21 cellular contexts compared by ENCODE assay signal in genomic region chr17:60284709-60285108, GRCh38.
"Had no signal": no experiment of that assay in that cellular context is flagged by ENCODE, and none has a peak within 500 bp of the region (broad histone marks: within the 10 kb centered on the region; RNA-seq: fewer than 3 reads in every experiment).

No MANE protein-coding gene starts in this region.

- H3K4me3 ChIP-seq: colonic mucosa, dorsolateral prefrontal cortex, left ventricle myocardium inferior, right atrium auricular region, smooth muscle cell, tibial nerve had no signal

- H2AFZ ChIP-seq: parathyroid adenoma had no signal

- H3K27ac Mint-ChIP-seq: activated CD4-positive, alpha-beta memory T cell treated with anti-CD3 and anti-CD28 coated beads for 36 hours; activated CD4-positive, alpha-beta T cell treated with anti-CD3 and anti-CD28 coated beads, Interleukin-2, amount 10 ng/mL, durations not matched to agents 24 days and 14 days; activated naive CD4-positive, alpha-beta T cell treated with anti-CD3 and anti-CD28 coated beads, Interleukin-2, amount 50 U/mL, for 24 hours; activated T-cell treated with anti-CD3 and anti-CD28 coated beads, Interleukin-2, amount 50 U/mL, for 24 hours; T-helper 1 cell treated with Interleukin-12 subunit alpha and Interleukin-12 subunit beta and Interleukin-4 antibody, amounts not matched to agents 30 μg/mL and 1 μg/mL, for 36 hours had no signal

- H3K27me3 ChIP-seq: colonic mucosa, dorsolateral prefrontal cortex, right atrium auricular region, tibial nerve had no signal

- H3K27ac ChIP-seq: colonic mucosa, left ventricle myocardium inferior, parathyroid adenoma, right atrium auricular region, tibial nerve had no signal

- H3K36me3 ChIP-seq: colonic mucosa had no signal

- H3K79me2 ChIP-seq: parathyroid adenoma had no signal

- H3K4me1 Mint-ChIP-seq: activated naive CD4-positive, alpha-beta T cell treated with anti-CD3 and anti-CD28 coated beads, Interleukin-2, amount 50 U/mL, for 24 hours had no signal

- H3K9me3 ChIP-seq: colonic mucosa, left ventricle myocardium inferior, right atrium auricular region, tibial nerve had no signal

- H3K4me3 Mint-ChIP-seq: activated CD4-positive, alpha-beta memory T cell treated with anti-CD3 and anti-CD28 coated beads for 36 hours; activated CD4-positive, alpha-beta T cell treated with anti-CD3 and anti-CD28 coated beads, Interleukin-2, amount 10 ng/mL, durations not matched to agents 24 days and 14 days; activated naive CD4-positive, alpha-beta T cell treated with anti-CD3 and anti-CD28 coated beads, Interleukin-2, amount 50 U/mL, for 24 hours; activated T-cell treated with anti-CD3 and anti-CD28 coated beads, Interleukin-2, amount 50 U/mL, for 24 hours; naive B cell; T-helper 1 cell treated with Interleukin-12 subunit alpha and Interleukin-12 subunit beta and Interleukin-4 antibody, amounts not matched to agents 30 μg/mL and 1 μg/mL, for 36 hours had no signal

- H3K9me3 Mint-ChIP-seq: activated CD4-positive, alpha-beta memory T cell treated with anti-CD3 and anti-CD28 coated beads for 36 hours; activated CD4-positive, alpha-beta T cell treated with anti-CD3 and anti-CD28 coated beads, Interleukin-2, amount 10 ng/mL, durations not matched to agents 24 days and 14 days; activated naive CD4-positive, alpha-beta T cell treated with anti-CD3 and anti-CD28 coated beads, Interleukin-2, amount 50 U/mL, for 24 hours; activated T-cell treated with anti-CD3 and anti-CD28 coated beads, Interleukin-2, amount 50 U/mL, for 24 hours; naive B cell; T-helper 1 cell treated with Interleukin-12 subunit alpha and Interleukin-12 subunit beta and Interleukin-4 antibody, amounts not matched to agents 30 μg/mL and 1 μg/mL, for 36 hours had no signal

- H3K27me3 Mint-ChIP-seq: activated CD4-positive, alpha-beta memory T cell treated with anti-CD3 and anti-CD28 coated beads for 36 hours; activated CD4-positive, alpha-beta T cell treated with anti-CD3 and anti-CD28 coated beads, Interleukin-2, amount 10 ng/mL, durations not matched to agents 24 days and 14 days; activated naive CD4-positive, alpha-beta T cell treated with anti-CD3 and anti-CD28 coated beads, Interleukin-2, amount 50 U/mL, for 24 hours; activated T-cell treated with anti-CD3 and anti-CD28 coated beads, Interleukin-2, amount 50 U/mL, for 24 hours; naive B cell had no signal

- H3K4me1 ChIP-seq: colonic mucosa, left ventricle myocardium inferior, parathyroid adenoma, right atrium auricular region, tibial nerve had no signal

- H3K9ac ChIP-seq: parathyroid adenoma had no signal

- DNase-seq: activated CD4-positive, alpha-beta memory T cell treated with anti-CD3 and anti-CD28 coated beads for 36 hours; activated CD4-positive, alpha-beta T cell treated with anti-CD3 and anti-CD28 coated beads, Interleukin-2, amount 10 ng/mL, durations not matched to agents 24 days and 14 days; activated CD4-positive, CD25-positive, alpha-beta regulatory T cell treated with anti-CD3 and anti-CD28 coated beads, Interleukin-2, amount 50 U/mL, for 72 hours; activated CD8-positive, alpha-beta memory T cell treated with anti-CD3 and anti-CD28 coated beads, Interleukin-2, amount 50 U/mL, for 48 hours; activated T-cell treated with anti-CD3 and anti-CD28 coated beads, Interleukin-2, amount 50 U/mL, for 24 hours; anterior cingulate cortex; colonic mucosa; dorsolateral prefrontal cortex; effector memory CD4-positive, alpha-beta T cell; left ventricle myocardium inferior; naive B cell; nucleus accumbens; stimulated activated CD4-positive, alpha-beta T cell treated with anti-CD3 and anti-CD28 coated beads, Interleukin-1b, Interleukin-23, amount 100 ng/mL, for 48 hours; stimulated activated naive CD4-positive, alpha-beta T cell; T1000 had no signal

- H3K4me2 ChIP-seq: smooth muscle cell had no signal
